28 cellular contexts compared by ENCODE assay signal in genomic region chr17:66971249-66971648, GRCh38. TPM values are rescaled to one million over a fixed set of nuclear protein-coding genes. Genes with fewer than 3 reads are reported as not detected.
"Had no signal": no experiment of that assay in that cellular context is flagged by ENCODE, and none has a peak within 500 bp of the region (broad histone marks: within the 10 kb centered on the region; RNA-seq: fewer than 3 reads in every experiment).

No MANE protein-coding gene starts in this region.

- H3K4me3 ChIP-seq: adrenal gland, breast epithelium, Peyer's patch, SJCRH30 had no signal

- DNase-seq: activated CD4-positive, alpha-beta memory T cell treated with anti-CD3 and anti-CD28 coated beads for 36 hours; activated CD4-positive, alpha-beta T cell treated with anti-CD3 and anti-CD28 coated beads, Interleukin-2, amount 10 ng/mL, durations not matched to agents 7 days and 5 days; activated CD4-positive, CD25-positive, alpha-beta regulatory T cell; activated gamma-delta T cell treated with Interleukin-2 at 50 U/mL for 16 hours; activated naive CD4-positive, alpha-beta T cell treated with anti-CD3 and anti-CD28 coated beads, Interleukin-2, amount 10 ng/mL, durations not matched to agents 7 days and 5 days; activated naive CD8-positive, alpha-beta T cell treated with anti-CD3 and anti-CD28 coated beads, Interleukin-2, amount 10 ng/mL, durations not matched to agents 7 days and 5 days; activated T-cell treated with anti-CD3 and anti-CD28 coated beads for 4 hours; activated T-cell treated with anti-CD3 and anti-CD28 coated beads, Interleukin-2, amount 50 U/mL, for 72 hours; adrenal gland; anterior cingulate cortex; caudate nucleus; KG1; MV-4-11; NCI-H1092 treated with DMSO at 0.1 percent for 48 hours; NCI-H1417 treated with DMSO at 0.1 percent for 48 hours; NCI-H1694; NCI-H2029 treated with DMSO at 0.1 percent for 48 hours; NCI-H510A treated with DMSO at 0.1 percent for 48 hours; Peyer's patch; Right ventricle myocardium superior; T-helper 17 cell; T-helper 9 cell had no signal

- H3K36me3 ChIP-seq: adrenal gland, breast epithelium, Peyer's patch, SJCRH30 had no signal

- H3K4me1 Mint-ChIP-seq: activated naive CD8-positive, alpha-beta T cell treated with anti-CD3 and anti-CD28 coated beads, Interleukin-2, amount 10 ng/mL, durations not matched to agents 7 days and 5 days had no signal

- H3K4me3 Mint-ChIP-seq: activated CD4-positive, alpha-beta memory T cell treated with anti-CD3 and anti-CD28 coated beads for 36 hours; activated CD4-positive, alpha-beta T cell treated with anti-CD3 and anti-CD28 coated beads, Interleukin-2, amount 10 ng/mL, durations not matched to agents 7 days and 5 days; activated naive CD4-positive, alpha-beta T cell treated with anti-CD3 and anti-CD28 coated beads, Interleukin-2, amount 10 ng/mL, durations not matched to agents 7 days and 5 days; activated naive CD8-positive, alpha-beta T cell treated with anti-CD3 and anti-CD28 coated beads, Interleukin-2, amount 10 ng/mL, durations not matched to agents 7 days and 5 days; activated T-cell treated with anti-CD3 and anti-CD28 coated beads, Interleukin-2, amount 50 U/mL, for 72 hours; T-helper 17 cell had no signal

- H3K27ac ChIP-seq: adrenal gland, breast epithelium, Peyer's patch, RWPE1, SJCRH30 had no signal

- H3K27ac Mint-ChIP-seq: activated CD4-positive, alpha-beta memory T cell treated with anti-CD3 and anti-CD28 coated beads for 36 hours; activated CD4-positive, alpha-beta T cell treated with anti-CD3 and anti-CD28 coated beads, Interleukin-2, amount 10 ng/mL, durations not matched to agents 7 days and 5 days; activated naive CD4-positive, alpha-beta T cell treated with anti-CD3 and anti-CD28 coated beads, Interleukin-2, amount 10 ng/mL, durations not matched to agents 7 days and 5 days; activated naive CD8-positive, alpha-beta T cell treated with anti-CD3 and anti-CD28 coated beads, Interleukin-2, amount 10 ng/mL, durations not matched to agents 7 days and 5 days; activated T-cell treated with anti-CD3 and anti-CD28 coated beads, Interleukin-2, amount 50 U/mL, for 72 hours; activated T-helper 2 cell treated with anti-CD3 and anti-CD28 coated beads, Interferon-gamma antibody, Interleukin-2, Interleukin-4, amounts not matched to agents 10 μg/mL and 5 μg/mL and 100 μg/mL, durations not matched to agents 14 hours and 24 hours and 36 hours; T-helper 17 cell had no signal

- H3K36me3 Mint-ChIP-seq: activated CD4-positive, alpha-beta memory T cell treated with anti-CD3 and anti-CD28 coated beads for 36 hours; activated naive CD4-positive, alpha-beta T cell treated with anti-CD3 and anti-CD28 coated beads, Interleukin-2, amount 10 ng/mL, durations not matched to agents 7 days and 5 days; activated naive CD8-positive, alpha-beta T cell treated with anti-CD3 and anti-CD28 coated beads, Interleukin-2, amount 10 ng/mL, durations not matched to agents 7 days and 5 days had no signal

- H3K9me3 ChIP-seq: adrenal gland, breast epithelium, Peyer's patch, SJCRH30 had no signal

- H3K9me3 Mint-ChIP-seq: activated CD4-positive, alpha-beta memory T cell treated with anti-CD3 and anti-CD28 coated beads for 36 hours; activated CD4-positive, alpha-beta T cell treated with anti-CD3 and anti-CD28 coated beads, Interleukin-2, amount 10 ng/mL, durations not matched to agents 7 days and 5 days; activated naive CD4-positive, alpha-beta T cell treated with anti-CD3 and anti-CD28 coated beads, Interleukin-2, amount 10 ng/mL, durations not matched to agents 7 days and 5 days; activated naive CD8-positive, alpha-beta T cell treated with anti-CD3 and anti-CD28 coated beads, Interleukin-2, amount 10 ng/mL, durations not matched to agents 7 days and 5 days; activated T-cell treated with anti-CD3 and anti-CD28 coated beads, Interleukin-2, amount 50 U/mL, for 72 hours; activated T-helper 2 cell treated with anti-CD3 and anti-CD28 coated beads, Interferon-gamma antibody, Interleukin-2, Interleukin-4, amounts not matched to agents 10 μg/mL and 5 μg/mL and 100 μg/mL, durations not matched to agents 14 hours and 24 hours and 36 hours had no signal

- H3K27me3 ChIP-seq: SJCRH30 had no signal

- H3K4me1 ChIP-seq: adrenal gland, SJCRH30 had no signal

RNA-seq across cellular contexts. Expression of gene CACNG4, which starts 6.7 kb away (rescaled TPM):
- total RNA-seq: activated CD4-positive, alpha-beta memory T cell treated with anti-CD3 and anti-CD28 coated beads for 36 hours; activated CD4-positive, alpha-beta T cell treated with anti-CD3 and anti-CD28 coated beads, Interleukin-2, amount 10 ng/mL, durations not matched to agents 7 days and 5 days; activated CD8-positive, alpha-beta memory T cell treated with anti-CD3 and anti-CD28 coated beads for 36 hours; activated naive CD8-positive, alpha-beta T cell treated with anti-CD3 and anti-CD28 coated beads, Interleukin-2, amount 10 ng/mL, durations not matched to agents 7 days and 5 days; activated T-cell treated with anti-CD3 and anti-CD28 coated beads, Interleukin-2, amount 50 U/mL, for 72 hours; activated T-helper 2 cell treated with anti-CD3 and anti-CD28 coated beads, Interferon-gamma antibody, Interleukin-2, Interleukin-4, amounts not matched to agents 10 μg/mL and 5 μg/mL and 100 μg/mL, durations not matched to agents 14 hours and 24 hours and 36 hours; LHCN-M2; Right ventricle myocardium superior; T-helper 17 cell had no signal
